32 cellular contexts compared by ENCODE assay signal in genomic region chr5:59169768-59170150, GRCh38.
"Had no signal": no experiment of that assay in that cellular context is flagged by ENCODE, and none has a peak within 500 bp of the region (broad histone marks: within the 10 kb centered on the region; RNA-seq: fewer than 3 reads in every experiment).

No MANE protein-coding gene starts in this region.

- DNase-seq: activated B cell treated with CpG ODN at 0.5 μM for 24 hours; activated CD4-positive, alpha-beta memory T cell treated with anti-CD3 and anti-CD28 coated beads, Interleukin-2, amount 10 ng/mL, durations not matched to agents 7 days and 5 days; activated CD4-positive, alpha-beta T cell treated with anti-CD3 and anti-CD28 coated beads, Interleukin-2, amount 10 ng/mL, durations not matched to agents 7 days and 5 days; activated CD4-positive, alpha-beta T cell treated with anti-CD3 and anti-CD28 coated beads, Interleukin-2, amount 50 U/mL, for 4 hours; activated CD8-positive, alpha-beta memory T cell treated with anti-CD3 and anti-CD28 coated beads, Interleukin-2, amount 50 U/mL, for 48 hours; activated effector memory CD4-positive, alpha-beta T cell treated with Interleukin-2 at 50 U/mL for 16 hours; activated gamma-delta T cell treated with Interleukin-2 at 50 U/mL for 16 hours; activated naive CD4-positive, alpha-beta T cell treated with anti-CD3 and anti-CD28 coated beads, Interleukin-2, amount 50 U/mL, for 16 hours; activated naive CD4-positive, alpha-beta T cell treated with Interleukin-2 at 50 U/mL for 16 hours; activated T-cell treated with anti-CD3 and anti-CD28 coated beads for 4 hours; activated T-cell treated with anti-CD3 and anti-CD28 coated beads, Interleukin-2, amount 50 U/mL, for 24 hours; amniotic stem cell; anterior cingulate cortex; brain microvascular endothelial cell; dorsolateral prefrontal cortex; effector memory CD4-positive, alpha-beta T cell; endodermal cell; foreskin fibroblast; glutamatergic neuron; SW 1271; T-cell; T1000; WERI-Rb-1 had no signal

- H3K9me3 Mint-ChIP-seq: activated B cell treated with CpG ODN at 0.5 μM for 24 hours; activated CD4-positive, alpha-beta memory T cell treated with anti-CD3 and anti-CD28 coated beads, Interleukin-2, amount 10 ng/mL, durations not matched to agents 7 days and 5 days; activated T-cell treated with anti-CD3 and anti-CD28 coated beads, Interleukin-2, amount 50 U/mL, for 24 hours; activated T-helper 17 cell treated with anti-CD3 and anti-CD28 coated beads, Interleukin-2, amount 50 U/mL, for 72 hours; central memory CD8-positive, alpha-beta T cell; dendritic cell treated with granulocyte-macrophage colony-stimulating factor and Interleukin-4, amounts not matched to agents 40 ng/mL and 50 ng/mL, for 4 days; endodermal cell; T-cell had no signal

- H3K4me1 Mint-ChIP-seq: activated B cell treated with CpG ODN at 0.5 μM for 24 hours; central memory CD8-positive, alpha-beta T cell; endodermal cell had no signal

- H3K27me3 Mint-ChIP-seq: activated B cell treated with CpG ODN at 0.5 μM for 24 hours; activated CD4-positive, alpha-beta T cell treated with anti-CD3 and anti-CD28 coated beads, Interleukin-2, amount 10 ng/mL, durations not matched to agents 7 days and 5 days; activated naive CD8-positive, alpha-beta T cell; activated T-cell treated with anti-CD3 and anti-CD28 coated beads, Interleukin-2, amount 50 U/mL, for 24 hours; activated T-helper 17 cell treated with anti-CD3 and anti-CD28 coated beads, Interleukin-2, amount 50 U/mL, for 72 hours; central memory CD8-positive, alpha-beta T cell; dendritic cell treated with granulocyte-macrophage colony-stimulating factor and Interleukin-4, amounts not matched to agents 40 ng/mL and 50 ng/mL, for 4 days; T-cell had no signal

- H3K27me3 ChIP-seq: brain microvascular endothelial cell, dorsolateral prefrontal cortex had no signal

- ATAC-seq: activated CD4-positive, CD25-positive, alpha-beta regulatory T cell treated with anti-CD3 and anti-CD28 coated beads, Interleukin-2, amount 50 U/mL, for 24 hours; activated T-helper 17 cell treated with anti-CD3 and anti-CD28 coated beads, Interleukin-2, amount 50 U/mL, for 72 hours; esophagus mucosa; T-cell had no signal

- H3K36me3 ChIP-seq: brain microvascular endothelial cell, WERI-Rb-1 had no signal

- H3K4me3 ChIP-seq: coronary artery, dorsolateral prefrontal cortex had no signal

- H3K36me3 Mint-ChIP-seq: activated naive CD8-positive, alpha-beta T cell; T-cell had no signal

- H3K4me3 Mint-ChIP-seq: activated B cell treated with CpG ODN at 0.5 μM for 24 hours; activated CD4-positive, alpha-beta memory T cell treated with anti-CD3 and anti-CD28 coated beads, Interleukin-2, amount 10 ng/mL, durations not matched to agents 7 days and 5 days; activated CD4-positive, alpha-beta T cell treated with anti-CD3 and anti-CD28 coated beads, Interleukin-2, amount 10 ng/mL, durations not matched to agents 7 days and 5 days; activated naive CD8-positive, alpha-beta T cell; activated T-cell treated with anti-CD3 and anti-CD28 coated beads, Interleukin-2, amount 50 U/mL, for 24 hours; activated T-helper 17 cell treated with anti-CD3 and anti-CD28 coated beads, Interleukin-2, amount 50 U/mL, for 72 hours; central memory CD8-positive, alpha-beta T cell; dendritic cell treated with granulocyte-macrophage colony-stimulating factor and Interleukin-4, amounts not matched to agents 40 ng/mL and 50 ng/mL, for 4 days; endodermal cell; T-cell; T-helper 1 cell treated with Interleukin-12 subunit alpha and Interleukin-12 subunit beta and Interleukin-4 antibody, amounts not matched to agents 30 μg/mL and 1 μg/mL, for 36 hours; T-helper 2 cell treated with Interferon-gamma antibody and Interleukin-4, amounts not matched to agents 5 μg/mL and 100 μg/mL, for 36 hours had no signal

- H3K27ac ChIP-seq: brain microvascular endothelial cell, coronary artery, dorsolateral prefrontal cortex, WERI-Rb-1 had no signal

- H3K27ac Mint-ChIP-seq: activated B cell treated with CpG ODN at 0.5 μM for 24 hours; activated CD4-positive, alpha-beta memory T cell treated with anti-CD3 and anti-CD28 coated beads, Interleukin-2, amount 10 ng/mL, durations not matched to agents 7 days and 5 days; activated CD4-positive, alpha-beta T cell treated with anti-CD3 and anti-CD28 coated beads, Interleukin-2, amount 10 ng/mL, durations not matched to agents 7 days and 5 days; activated naive CD8-positive, alpha-beta T cell; activated T-cell treated with anti-CD3 and anti-CD28 coated beads, Interleukin-2, amount 50 U/mL, for 24 hours; activated T-helper 17 cell treated with anti-CD3 and anti-CD28 coated beads, Interleukin-2, amount 50 U/mL, for 72 hours; dendritic cell treated with granulocyte-macrophage colony-stimulating factor and Interleukin-4, amounts not matched to agents 40 ng/mL and 50 ng/mL, for 4 days; endodermal cell; T-cell; T-helper 1 cell treated with Interleukin-12 subunit alpha and Interleukin-12 subunit beta and Interleukin-4 antibody, amounts not matched to agents 30 μg/mL and 1 μg/mL, for 36 hours; T-helper 2 cell treated with Interferon-gamma antibody and Interleukin-4, amounts not matched to agents 5 μg/mL and 100 μg/mL, for 36 hours had no signal
